Comparison of ENCODE assay signal across 8 cellular contexts in genomic region chr13:21458457-21458815, GRCh38. TPM values are rescaled to one million over a fixed set of nuclear protein-coding genes. Genes with fewer than 3 reads are reported as not detected.
DNase-seq lines count a peak whose midpoint lies in the region; ATAC-seq and TF ChIP-seq lines count a peak whose summit lies in the region.

No MANE protein-coding gene starts in this region.

- 0 to 1% methylated on average over 16 of the region's 16 CpGs for WGBS in ectodermal cell, 2 experiments

- no peak for TF ChIP-seq POLR2A in HCT116 (IDR thresholded peaks at IDR 0.05; ENCODE audit: borderline replicate concordance, extremely low read depth, insufficient read depth, insufficient read length)

- H3K9me2 ChIP-seq in HCT116 (ENCODE audit: insufficient read depth), result no peaks in the 10 kb centered on the region

- no peaks in the 10 kb centered on the region for H3K36me3 ChIP-seq in HCT116 (ENCODE audit: control insufficient read depth in 1 of 2, insufficient read depth in 2 of 2, low read length in 2 of 2)
- H3K36me3 ChIP-seq in ectodermal cell (ENCODE audit: control insufficient read depth, insufficient read depth, low read length), result no peaks in the 10 kb centered on the region
- H3K36me3 ChIP-seq in muscle layer of colon (ENCODE audit: insufficient read depth, low read length), result no peaks in the 10 kb centered on the region
- no peaks in the 10 kb centered on the region for H3K36me3 ChIP-seq in stomach smooth muscle (ENCODE audit: control insufficient read depth in 2 of 2, insufficient read depth in 2 of 2, low read length in 2 of 2)

- RAD21 ChIA-PET in HCT116 (lab: Charles Lee; ENCODE audit: low non-redundant PET in 1 of 2, low total read pairs in 2 of 2, uncharacterized antibody in 2 of 2, unreplicated experiment in 2 of 2), result no interaction called here

- CTCF ChIA-PET in HCT116 (lab: Charles Lee), result interaction anchor here (1.4 kb wide), 1 partner anchor 161 kb away, joined by 3 read pairs; no protein-coding TSS in a partner anchor
- CTCF ChIA-PET in activated CD4-positive, alpha-beta T cell treated with anti-CD3 and anti-CD28 coated beads, Interleukin-2, amount 10 ng/mL, durations not matched to agents 7 days and 5 days (lab: Charles Lee), result interaction anchor here (0.7 to 1.2 kb wide), 6 partner anchors 9 to 160 kb away, joined by 3 to 4 read pairs (median 3); no protein-coding TSS in a partner anchor

- H3K9ac ChIP-seq in HCT116 (ENCODE audit: low read length) (peak overlapping the region; percentile 93), muscle layer of colon (ENCODE audit: low read length) (peak overlapping the region; percentile 80), stomach smooth muscle (ENCODE audit: low read length in 2 of 2) (peak overlapping the region; percentile 80 to 84)

- peaks cover 38% of the 10 kb centered on the region for H3K4me1 Mint-ChIP-seq in activated CD4-positive, alpha-beta T cell treated with anti-CD3 and anti-CD28 coated beads, Interleukin-2, amount 10 ng/mL, durations not matched to agents 7 days and 5 days

- peaks cover 56% of the 10 kb centered on the region for H3K79me2 ChIP-seq in HCT116 (ENCODE audit: insufficient read depth, low read length)

- ATAC-seq in HCT116 (peak; percentile 63), omental fat pad (ENCODE audit: low FRiP score) (no peak)

- H3K4me3 Mint-ChIP-seq in activated CD4-positive, alpha-beta T cell treated with anti-CD3 and anti-CD28 coated beads, Interleukin-2, amount 10 ng/mL, durations not matched to agents 7 days and 5 days, result peak overlapping the region; percentile 96

- no peak for TF ChIP-seq CTCF in GM10266 (IDR thresholded peaks at IDR 0.05; ENCODE audit: control insufficient read depth, insufficient read depth, low read depth, missing control alignments)
- TF ChIP-seq CTCF in HCT116 (IDR thresholded peaks at IDR 0.05 in 2 of 3, conservative IDR thresholded peaks at IDR 0.05 in 1 of 3; ENCODE audit: borderline replicate concordance in 1 of 3, insufficient read depth in 1 of 3, low read depth in 2 of 3, low read length in 2 of 3), result no peak
- no peak for TF ChIP-seq CTCF in omental fat pad (IDR thresholded peaks at IDR 0.05)

- peak overlapping the region; percentile 94 for H3K27ac Mint-ChIP-seq in activated CD4-positive, alpha-beta T cell treated with anti-CD3 and anti-CD28 coated beads, Interleukin-2, amount 10 ng/mL, durations not matched to agents 7 days and 5 days

- no TSS peak for BruUV-seq in HCT116 (replicated peaks; lab: Mats Ljungman, UMichigan)

- no peaks in the 10 kb centered on the region for H3K27me3 Mint-ChIP-seq in activated CD4-positive, alpha-beta T cell treated with anti-CD3 and anti-CD28 coated beads, Interleukin-2, amount 10 ng/mL, durations not matched to agents 7 days and 5 days

- peaks cover 6 to 13% of the 10 kb centered on the region in 2 experiments; a peak in 3 of 4 replicates for H3K4me1 ChIP-seq in HCT116 (ENCODE audit: control insufficient read depth in 1 of 2, insufficient read depth in 2 of 2, low read length in 2 of 2)
- H3K4me1 ChIP-seq in ectodermal cell (ENCODE audit: control insufficient read depth, insufficient read depth, low read length), result no peaks in the 10 kb centered on the region
- peaks cover 8% of the 10 kb centered on the region for H3K4me1 ChIP-seq in muscle layer of colon (ENCODE audit: insufficient read depth, low read length)
- peaks cover 4% of the 10 kb centered on the region for H3K4me1 ChIP-seq in stomach smooth muscle (ENCODE audit: control insufficient read depth, insufficient read depth, low read length)

- H4K20me1 ChIP-seq in HCT116 (ENCODE audit: insufficient read depth), result no peaks in the 10 kb centered on the region

- 0 out of 2 replicates have a peak, but pooled peaks have one; percentile 9 for TF ChIP-seq RAD21 in HCT116 (IDR thresholded peaks at IDR 0.05; ENCODE audit: low read depth)

- POLR2A ChIA-PET in HCT116 (lab: Charles Lee), result no interaction called here
- POLR2A ChIA-PET in activated CD4-positive, alpha-beta T cell treated with anti-CD3 and anti-CD28 coated beads, Interleukin-2, amount 10 ng/mL, durations not matched to agents 7 days and 5 days (lab: Charles Lee), result no interaction called here

- peak overlapping the region; percentile 80 for H3K4me2 ChIP-seq in HCT116 (ENCODE audit: low read length)

- H3K27ac ChIP-seq in HCT116 (ENCODE audit: low read depth, low read length) (peak overlapping the region; percentile 99), ectodermal cell (ENCODE audit: insufficient read depth, low read depth, low read length, poor library complexity, severe bottlenecking) (peak overlapping the region; percentile 52), muscle layer of colon (ENCODE audit: low read depth, low read length) (peak overlapping the region; percentile 92), stomach smooth muscle (ENCODE audit: low read length) (peak overlapping the region; percentile 66)

- peaks cover 15% of the 10 kb centered on the region for H3K36me3 Mint-ChIP-seq in activated CD4-positive, alpha-beta T cell treated with anti-CD3 and anti-CD28 coated beads, Interleukin-2, amount 10 ng/mL, durations not matched to agents 7 days and 5 days (ENCODE audit: low read depth)

- no peaks in the 10 kb centered on the region for H3K27me3 ChIP-seq in HCT116 (ENCODE audit: insufficient read depth, low read length)
- H3K27me3 ChIP-seq in ectodermal cell (ENCODE audit: control insufficient read depth, insufficient read depth, low read length, poor library complexity, severe bottlenecking), result no peaks in the 10 kb centered on the region
- H3K27me3 ChIP-seq in muscle layer of colon (ENCODE audit: control insufficient read depth in 1 of 2, insufficient read depth in 2 of 2, low read length in 2 of 2), result no peaks in the 10 kb centered on the region
- no peaks in the 10 kb centered on the region for H3K27me3 ChIP-seq in stomach smooth muscle (ENCODE audit: control insufficient read depth in 1 of 2, insufficient read depth in 2 of 2, low read length in 2 of 2)

- H3K9me3 ChIP-seq in HCT116 (ENCODE audit: control insufficient read depth in 1 of 2, insufficient read depth in 1 of 2, low read depth in 1 of 2, low read length in 2 of 2), result no peaks in the 10 kb centered on the region
- H3K9me3 ChIP-seq in ectodermal cell (ENCODE audit: control insufficient read depth, low read length), result no peaks in the 10 kb centered on the region
- no peaks in the 10 kb centered on the region for H3K9me3 ChIP-seq in muscle layer of colon (ENCODE audit: low read length)
- H3K9me3 ChIP-seq in stomach smooth muscle (ENCODE audit: control insufficient read depth in 2 of 2, low read length in 2 of 2), result no peaks in the 10 kb centered on the region

- H2AFZ ChIP-seq in HCT116 (ENCODE audit: low read depth, low read length, poor library complexity, severe bottlenecking), result no peak overlapping the region

- H3K4me3 ChIP-seq in HCT116 (replicated peaks in 1 of 2; ENCODE audit: low read depth in 1 of 2, low read length in 2 of 2) (peak overlapping the region; percentile 83 to 94), ectodermal cell (ENCODE audit: insufficient read depth, low read depth, low read length) (peak overlapping the region; percentile 72), muscle layer of colon (ENCODE audit: low read depth in 1 of 2, low read length in 2 of 2) (peak overlapping the region; percentile 82 to 89), stomach smooth muscle (ENCODE audit: low read length in 2 of 2) (peak overlapping the region; percentile 85 to 93)

- intact Hi-C loops in HCT116 (cut with micrococcal nuclease), result loop anchor here (2.0 to 5.0 kb wide), 2 partner anchors 22 to 161 kb away; no protein-coding TSS in a partner anchor

- peaks cover 12% of the 10 kb centered on the region for H3K9me3 Mint-ChIP-seq in activated CD4-positive, alpha-beta T cell treated with anti-CD3 and anti-CD28 coated beads, Interleukin-2, amount 10 ng/mL, durations not matched to agents 7 days and 5 days

- DNase-seq in GM10266 (ENCODE audit: extremely low spot score) (peak; percentile 75), HCT116 (ENCODE audit: low read depth, low spot score) (no peak), NCI-H1105 (lab: John Stamatoyannopoulos, UW) (peak; percentile 25), omental fat pad (ENCODE audit: low spot score) (no peak)
- DNase-seq in activated CD4-positive, alpha-beta T cell treated with anti-CD3 and anti-CD28 coated beads, Interleukin-2, amount 10 ng/mL, durations not matched to agents 7 days and 5 days, result peak; percentile 60

TF ChIP-seq in HCT116, 20 proteins besides CTCF, POLR2A, EP300 and RAD21:
- no peak for TF ChIP-seq SIN3A (IDR thresholded peaks at IDR 0.05; ENCODE audit: low read depth)
- TF ChIP-seq, protein P1, sequence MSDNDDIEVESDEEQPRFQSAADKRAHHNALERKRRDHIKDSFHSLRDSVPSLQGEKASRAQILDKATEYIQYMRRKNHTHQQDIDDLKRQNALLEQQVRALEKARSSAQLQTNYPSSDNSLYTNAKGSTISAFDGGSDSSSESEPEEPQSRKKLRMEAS (IDR thresholded peaks at IDR 0.05), result no peak
- TF ChIP-seq YY1 (IDR thresholded peaks at IDR 0.05; ENCODE audit: extremely low read depth, insufficient replicate concordance, low read depth, low read length), result peak; percentile 3
- TF ChIP-seq ELF1 (IDR thresholded peaks at IDR 0.05; ENCODE audit: borderline replicate concordance, low read depth), result no peak

RNA-seq across cellular contexts. Expression of gene ZDHHC20, which starts 0.7 kb away (rescaled TPM):
- total RNA-seq in HCT116 (2021; ENCODE audit: unreplicated experiment), result 110 TPM
- 14.5 and 17.1 TPM in 2 replicates for polyA plus RNA-seq in HCT116 (2012)
- 10 to 100 TPM; 84.7 to 85.0 TPM for total RNA-seq in activated CD4-positive, alpha-beta T cell treated with anti-CD3 and anti-CD28 coated beads, Interleukin-2, amount 10 ng/mL, durations not matched to agents 7 days and 5 days
- 65.2 TPM for polyA plus RNA-seq in ectodermal cell (2013, experiment 1 of 4)
- 70.6 TPM for polyA plus RNA-seq in ectodermal cell (2013, experiment 2 of 4)
- polyA plus RNA-seq in ectodermal cell (2013, experiment 3 of 4), result 59.6 TPM
- 61.1 TPM for polyA plus RNA-seq in ectodermal cell (2013, experiment 4 of 4)
- total RNA-seq in omental fat pad, result 10 to 100 TPM; 36.2 to 77.7 (median 41.4) TPM

Comparison
In these comparisons a context has a peak if more than half of its experiments do, and no peak if none do; other contexts are left out.
1. DNase-seq: peak in GM10266 (single experiment), NCI-H1105 (single experiment) and activated CD4-positive, alpha-beta T cell treated with anti-CD3 and anti-CD28 coated beads, Interleukin-2, amount 10 ng/mL, durations not matched to agents 7 days and 5 days (single experiment); none in HCT116 (single experiment) and omental fat pad (single experiment).
2. Peak in every context shown above with its lines, with median percentiles within 50 percentile points of each other: H3K27ac ChIP-seq, H3K4me3 ChIP-seq and H3K9ac ChIP-seq.